Comparison of ENCODE assay signal across 8 cellular contexts in genomic region chr12:124992874-124993567, GRCh38. TPM values are rescaled to one million over a fixed set of nuclear protein-coding genes. Genes with fewer than 3 reads are reported as not detected.
DNase-seq lines count a peak whose midpoint lies in the region; ATAC-seq and TF ChIP-seq lines count a peak whose summit lies in the region.

No MANE protein-coding gene starts in this region.

- in situ Hi-C loops in gastrocnemius medialis (cut with MboI; ENCODE audit: low sequenced_read_pairs in 4 of 4): no loop called here

- DNase-seq in D341Med (ENCODE audit: low spot score): peak; percentile 80
- DNase-seq in MV-4-11 (lab: John Stamatoyannopoulos, UW): peak; percentile 86
- peak; percentile 67 to 74 for DNase-seq in SJCRH30
- DNase-seq in activated naive CD4-positive, alpha-beta T cell (lab: John Stamatoyannopoulos, UW): peak; percentile 33 to 70 (median 42)
- peak in 1 of 3 donors; percentile 70 for DNase-seq in right cardiac atrium
- no peak for DNase-seq in gastrocnemius medialis
- no peak for DNase-seq in AG08396 (ENCODE audit: low spot score)

- TF ChIP-seq CTCF in gastrocnemius medialis (IDR thresholded peaks at IDR 0.05 in 4 of 5, conservative IDR thresholded peaks at IDR 0.05 in 1 of 5): no peak

- under 1% methylated on average over 23 of the region's 23 CpGs for WGBS in right cardiac atrium

- H3K4me1 ChIP-seq in SJCRH30: no peaks in the 10 kb centered on the region
- H3K4me1 ChIP-seq in right cardiac atrium (ENCODE audit: control insufficient read depth, insufficient read depth, low read length): no peaks in the 10 kb centered on the region
- H3K4me1 ChIP-seq in gastrocnemius medialis: peaks cover 19 to 25% of the 10 kb centered on the region in 2 donors

- no peaks in the 10 kb centered on the region for H3K36me3 ChIP-seq in SJCRH30
- H3K36me3 ChIP-seq in gastrocnemius medialis: no peaks in the 10 kb centered on the region

- TF ChIP-seq POLR2A in gastrocnemius medialis (IDR thresholded peaks at IDR 0.05): no peak

- intact Hi-C loops in right cardiac atrium (cut with DNase I): loop anchor here in 1 of 4 donors (10.0 kb wide), 1 partner anchor 72 kb away; the partner anchor contains the start of gene AACS
- intact Hi-C loops in gastrocnemius medialis (cut with DNase I; ENCODE audit: low total_unique reads): loop anchor here (5.0 kb wide), 1 partner anchor 74 kb away; the partner anchor contains the start of gene AACS

- peak; percentile 33 for ATAC-seq in GM21737 (IDR thresholded peaks at IDR 0.05; ENCODE audit: unreplicated experiment)
- no peak for ATAC-seq in right cardiac atrium
- no peak for ATAC-seq in gastrocnemius medialis

- H3K4me3 ChIP-seq in SJCRH30: peak overlapping the region; percentile 82
- H3K4me3 ChIP-seq in right cardiac atrium (ENCODE audit: low read length): peak overlapping the region; percentile 90
- peak overlapping the region; percentile 50 to 64 (median 59) for H3K4me3 ChIP-seq in gastrocnemius medialis

- H3K9me3 ChIP-seq in SJCRH30 (replicated peaks): no peaks in the 10 kb centered on the region
- no peaks in the 10 kb centered on the region for H3K9me3 ChIP-seq in right cardiac atrium (ENCODE audit: control insufficient read depth, low read length)
- H3K9me3 ChIP-seq in gastrocnemius medialis: no peaks in the 10 kb centered on the region

- H3K27ac ChIP-seq in SJCRH30 (peak overlapping the region; percentile 9; the same call in 1 of the 2 replicates), right cardiac atrium (ENCODE audit: low read length) (no peak overlapping the region), gastrocnemius medialis (peak overlapping the region in 2 of 4 donors; percentile 47 to 54)

- H3K27me3 ChIP-seq in SJCRH30 (no peaks in the 10 kb centered on the region), right cardiac atrium (ENCODE audit: control insufficient read depth, insufficient read depth) (no peaks in the 10 kb centered on the region), gastrocnemius medialis (no peaks in the 10 kb centered on the region)

RNA-seq across cellular contexts. Expression of gene BRI3BP, which starts 0.4 kb away (rescaled TPM):
- total RNA-seq in SJCRH30 (2014; rRNA removed; shearing (Covaris generic)): 20.7 and 21.9 TPM in 2 replicates
- 1 to 10 TPM; 3.8 to 6.1 (median 4.0) TPM for total RNA-seq in right cardiac atrium
- 1.4 TPM for polyA plus RNA-seq in right cardiac atrium
- 1 to 10 TPM in 3 of 4 donors, under 1 TPM in 1; 0.75 to 2.0 (median 1.6) TPM for total RNA-seq in gastrocnemius medialis

RNA-seq across cellular contexts. Expression of gene DHX37, which starts 4.1 kb away (rescaled TPM):
- total RNA-seq in SJCRH30 (2014; rRNA removed; shearing (Covaris generic)): 25.3 and 25.5 TPM in 2 replicates
- total RNA-seq in right cardiac atrium (1 to 10 TPM; 5.8 to 9.4 (median 7.8) TPM), gastrocnemius medialis (10 to 100 TPM; 11.6 to 34.7 (median 28.7) TPM)
- 3.9 TPM for polyA plus RNA-seq in right cardiac atrium

Comparison
In these comparisons a context has a peak if more than half of its experiments do, and no peak if none do; other contexts are left out.
1. DNase-seq: peak in D341Med (single experiment), MV-4-11 (single experiment), SJCRH30 (2 of 2) and activated naive CD4-positive, alpha-beta T cell (4 of 4); none in gastrocnemius medialis (0 of 2) and AG08396 (single experiment).
2. Peak in every context shown above with its lines, with median percentiles within 50 percentile points of each other: H3K4me3 ChIP-seq.